1 cellular context compared by ENCODE assay signal in the genomic region with DNA sequence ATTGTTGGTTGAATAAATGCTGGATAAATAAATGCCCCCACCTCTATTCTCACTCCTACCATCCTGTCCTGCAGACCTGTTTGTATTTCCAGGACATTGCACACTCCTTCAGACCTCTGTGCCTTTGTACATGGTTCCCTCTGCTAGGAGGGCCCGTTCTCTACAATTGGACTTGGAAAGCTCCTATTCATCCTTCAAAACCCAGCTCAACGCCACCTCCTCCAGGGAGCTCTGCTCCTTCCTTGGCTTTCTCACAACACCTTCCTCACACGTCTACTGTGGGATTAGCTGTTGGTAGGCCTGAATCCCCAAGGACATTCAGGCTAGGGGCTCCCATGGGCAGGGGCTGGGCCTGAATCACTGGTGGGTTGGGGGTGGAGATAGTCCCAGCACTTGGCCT.
TF ChIP-seq lines count a peak whose summit lies in the region.

No MANE protein-coding gene starts in this region.

TF ChIP-seq in SK-N-SH, 30 proteins besides CTCF, POLR2A, EP300 and RAD21 (continued from another document):
- TF ChIP-seq, protein P1, sequence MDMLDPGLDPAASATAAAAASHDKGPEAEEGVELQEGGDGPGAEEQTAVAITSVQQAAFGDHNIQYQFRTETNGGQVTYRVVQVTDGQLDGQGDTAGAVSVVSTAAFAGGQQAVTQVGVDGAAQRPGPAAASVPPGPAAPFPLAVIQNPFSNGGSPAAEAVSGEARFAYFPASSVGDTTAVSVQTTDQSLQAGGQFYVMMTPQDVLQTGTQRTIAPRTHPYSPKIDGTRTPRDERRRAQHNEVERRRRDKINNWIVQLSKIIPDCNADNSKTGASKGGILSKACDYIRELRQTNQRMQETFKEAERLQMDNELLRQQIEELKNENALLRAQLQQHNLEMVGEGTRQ (IDR thresholded peaks at IDR 0.05; ENCODE audit: borderline replicate concordance, low read depth, low read length), result no peak
- TF ChIP-seq, protein P2, sequence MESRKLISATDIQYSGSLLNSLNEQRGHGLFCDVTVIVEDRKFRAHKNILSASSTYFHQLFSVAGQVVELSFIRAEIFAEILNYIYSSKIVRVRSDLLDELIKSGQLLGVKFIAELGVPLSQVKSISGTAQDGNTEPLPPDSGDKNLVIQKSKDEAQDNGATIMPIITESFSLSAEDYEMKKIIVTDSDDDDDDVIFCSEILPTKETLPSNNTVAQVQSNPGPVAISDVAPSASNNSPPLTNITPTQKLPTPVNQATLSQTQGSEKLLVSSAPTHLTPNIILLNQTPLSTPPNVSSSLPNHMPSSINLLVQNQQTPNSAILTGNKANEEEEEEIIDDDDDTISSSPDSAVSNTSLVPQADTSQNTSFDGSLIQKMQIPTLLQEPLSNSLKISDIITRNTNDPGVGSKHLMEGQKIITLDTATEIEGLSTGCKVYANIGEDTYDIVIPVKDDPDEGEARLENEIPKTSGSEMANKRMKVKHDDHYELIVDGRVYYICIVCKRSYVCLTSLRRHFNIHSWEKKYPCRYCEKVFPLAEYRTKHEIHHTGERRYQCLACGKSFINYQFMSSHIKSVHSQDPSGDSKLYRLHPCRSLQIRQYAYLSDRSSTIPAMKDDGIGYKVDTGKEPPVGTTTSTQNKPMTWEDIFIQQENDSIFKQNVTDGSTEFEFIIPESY (IDR thresholded peaks at IDR 0.05; ENCODE audit: borderline replicate concordance, low read depth), result no peak
- TF ChIP-seq RCOR1 (IDR thresholded peaks at IDR 0.05; ENCODE audit: low read length), result no peak
- TF ChIP-seq GATA2 (CRISPR knock-in tag; IDR thresholded peaks at IDR 0.05), result no peak
- no peak for TF ChIP-seq CHD2 (IDR thresholded peaks at IDR 0.05; ENCODE audit: low read length, partially characterized antibody)
